Comparison of ENCODE assay signal across 17 cellular contexts in genomic region chr21:36756527-36756926, GRCh38. TPM values are rescaled to one million over a fixed set of nuclear protein-coding genes. Genes with fewer than 3 reads are reported as not detected.
A peak's percentile ranks its signal among the peaks of the same experiment; 100 is the strongest.
DNase-seq lines count a peak whose midpoint lies in the region; ATAC-seq, FAIRE-seq and TF ChIP-seq lines count a peak whose summit lies in the region.
"Had no signal": no experiment of that assay in that cellular context is flagged by ENCODE, and none has a peak within 500 bp of the region (broad histone marks: within the 10 kb centered on the region; RNA-seq: fewer than 3 reads in every experiment).

No MANE protein-coding gene starts in this region.

- no peak overlapping the region for H2BK15ac ChIP-seq in IMR-90 (ENCODE audit: low read depth, low read length)

- H3K4me2 ChIP-seq in IMR-90 (ENCODE audit: low read depth, low read length), result no peak overlapping the region

- H3K14ac ChIP-seq in IMR-90 (replicated peaks; ENCODE audit: low read depth, low read length), result no peak overlapping the region

- H3K36me3 ChIP-seq in IMR-90 (ENCODE audit: control insufficient read depth, insufficient read depth, low read length), result no peaks in the 10 kb centered on the region; the same call in 1 of the 2 replicates
- no peaks in the 10 kb centered on the region for H3K36me3 ChIP-seq in bronchial epithelial cell (ENCODE audit: control insufficient read depth, insufficient read depth, low read length)

- peaks cover 15% of the 10 kb centered on the region for H3K9me1 ChIP-seq in IMR-90 (ENCODE audit: insufficient read depth, low read length)

- H3K4me1 ChIP-seq in IMR-90 (ENCODE audit: control insufficient read depth, insufficient read depth, low read length), result peaks cover 6% of the 10 kb centered on the region

- H3K4me3 ChIP-seq in AG10803 (ENCODE audit: low read length) (no peak overlapping the region), IMR-90 (ENCODE audit: insufficient read depth, low read depth, low read length) (no peak overlapping the region), bronchial epithelial cell (ENCODE audit: low read depth, low read length) (no peak overlapping the region)

- TF ChIP-seq CTCF in AG10803 (conservative IDR thresholded peaks at IDR 0.05; ENCODE audit: low read length) (no peak), IMR-90 (conservative IDR thresholded peaks at IDR 0.05; ENCODE audit: low read depth, low read length) (no peak), bronchial epithelial cell (IDR thresholded peaks at IDR 0.05; ENCODE audit: insufficient read depth, low read length, severe bottlenecking) (no peak)

- H3K27me3 ChIP-seq in IMR-90 (ENCODE audit: control insufficient read depth, insufficient read depth, low read length) (no peaks in the 10 kb centered on the region), bronchial epithelial cell (ENCODE audit: control insufficient read depth, insufficient read depth, low read length) (no peaks in the 10 kb centered on the region), layer of hippocampus (ENCODE audit: control insufficient read depth, insufficient read depth, low read length) (no peaks in the 10 kb centered on the region)

- no peak overlapping the region for H4K5ac ChIP-seq in IMR-90 (ENCODE audit: low read depth, low read length)

- no peak for TF ChIP-seq RAD21 in IMR-90 (IDR thresholded peaks at IDR 0.05; ENCODE audit: low read length)

- in situ Hi-C loops in IMR-90 (cut with MboI; ENCODE audit: low sequenced_read_pairs), result no loop called here

- no peak for FAIRE-seq in bronchial epithelial cell (lab: Jason Lieb, UNC)
- FAIRE-seq: GM12892, GM19239 had no signal

- 0 out of 4 replicates have a peak, but pooled peaks cover 0 to 4% of the 10 kb centered on the region in 2 experiments for H3K79me1 ChIP-seq in IMR-90 (ENCODE audit: low read depth in 1 of 2, low read length in 2 of 2)

- DNase-seq in AG10803 (ENCODE audit: low read depth) (peak; percentile 28), IMR-90 (peak; percentile 83), bronchial epithelial cell (ENCODE audit: low read depth) (peak; percentile 19), LoVo (ENCODE audit: low spot score) (no peak), NCI-H1048 (lab: John Stamatoyannopoulos, UW) (no peak)
- DNase-seq in central memory CD4-positive, alpha-beta T cell, result no peak
- DNase-seq: activated CD4-positive, alpha-beta T cell treated with anti-CD3 and anti-CD28 coated beads, Interleukin-2, amount 50 U/mL, for 48 hours; effector memory CD8-positive, alpha-beta T cell; Kasumi-1; posterior cingulate gyrus; stimulated activated CD4-positive, alpha-beta T cell treated with anti-CD3 and anti-CD28 coated beads, Interleukin-15, amount 100 ng/mL, for 24 hours had no signal

- peak overlapping the region; percentile 43 for H3K4ac ChIP-seq in IMR-90 (ENCODE audit: low read depth, low read length)

- H3K56ac ChIP-seq in IMR-90 (ENCODE audit: extremely low read depth, insufficient read depth, low read length), result no peak overlapping the region; the same call in 1 of the 2 replicates

- CTCF ChIA-PET in IMR-90 (lab: Yijun Ruan, JAX), result interaction anchor here (0.6 kb wide), 1 partner anchor 96 kb away, joined by 3 read pairs; no protein-coding TSS in a partner anchor

- H4K91ac ChIP-seq in IMR-90 (ENCODE audit: insufficient read depth, low read depth, low read length), result no peak overlapping the region

- intact Hi-C loops in IMR-90 (cut with micrococcal nuclease), result no loop called here

- no TSS peak for BruUV-seq in IMR-90 (replicated peaks; lab: Mats Ljungman, UMichigan)

- H2BK20ac ChIP-seq in IMR-90 (ENCODE audit: low read depth, low read length), result peak overlapping the region; percentile 43; the same call in 1 of the 2 replicates

- dilution Hi-C loops in IMR-90 (cut with HindIII; ENCODE audit: low sequenced_read_pairs, unreplicated experiment), result no loop called here

- no peak overlapping the region for H2BK5ac ChIP-seq in IMR-90 (ENCODE audit: low read depth, low read length, poor library complexity, severe bottlenecking)

- H3K27ac ChIP-seq in IMR-90 (ENCODE audit: insufficient read depth, low read length), result no peak overlapping the region
- peak overlapping the region; percentile 44 for H3K27ac ChIP-seq in layer of hippocampus (ENCODE audit: low read depth, low read length)

- no peak overlapping the region for H2BK120ac ChIP-seq in IMR-90 (ENCODE audit: low read depth, low read length)

- no peak overlapping the region for H2AK9ac ChIP-seq in IMR-90 (replicated peaks; ENCODE audit: low read depth, low read length, poor library complexity)

- no peak overlapping the region for H2AFZ ChIP-seq in IMR-90 (replicated peaks; ENCODE audit: low read length, poor library complexity)

- no peaks in the 10 kb centered on the region for H4K20me1 ChIP-seq in IMR-90 (ENCODE audit: insufficient read depth, low read length)

- H3K9ac ChIP-seq in IMR-90 (ENCODE audit: low read depth, low read length), result no peak overlapping the region

- H3K23ac ChIP-seq in IMR-90 (ENCODE audit: low read depth, low read length), result peak overlapping the region; percentile 54; the same call in 1 of the 2 replicates

- no peak for TF ChIP-seq POLR2A in IMR-90 (IDR thresholded peaks at IDR 0.05; ENCODE audit: low read depth, low read length)

- peak overlapping the region; percentile 35; the same call in 1 of the 2 replicates for H2AK5ac ChIP-seq in IMR-90 (ENCODE audit: low read depth, low read length)

- H3K18ac ChIP-seq in IMR-90 (ENCODE audit: low read depth, low read length), result no peak overlapping the region; the same call in 1 of the 2 replicates

- H4K8ac ChIP-seq in IMR-90 (ENCODE audit: low read depth in 2 of 2, low read length in 2 of 2), result no peak overlapping the region

- no peaks in the 10 kb centered on the region for H3K9me3 ChIP-seq in IMR-90 (ENCODE audit: control insufficient read depth, insufficient read depth, low read length)

- POLR2A ChIA-PET in IMR-90 (lab: Charles Lee; ENCODE audit: unreplicated experiment), result no interaction called here

- ATAC-seq in IMR-90 (ENCODE audit: low read depth), result peak; percentile 28; the same call in 1 of the 2 replicates
- no peak for ATAC-seq in HG03159 (IDR thresholded peaks at IDR 0.05; ENCODE audit: unreplicated experiment)
- ATAC-seq: activated T-helper 17 cell treated with anti-CD3 and anti-CD28 coated beads, Interleukin-2, amount 50 U/mL, for 72 hours; effector memory CD8-positive, alpha-beta T cell had no signal

- 92% methylated on average over 2 of the region's 7 CpGs; no CpG with 5 or more reads in 1 of the 2 experiments for WGBS in IMR-90 (ENCODE audit: extremely low coverage in 2 of 2, insufficient read length in 1 of 2), 2 experiments

TF ChIP-seq in IMR-90, 13 proteins besides CTCF, POLR2A, EP300 and RAD21:
- no peak for TF ChIP-seq RCOR1 (IDR thresholded peaks at IDR 0.05; ENCODE audit: insufficient replicate concordance, low read length)
- TF ChIP-seq MAZ (IDR thresholded peaks at IDR 0.05; ENCODE audit: borderline replicate concordance, low read depth, low read length), result no peak
- 0 out of 2 replicates have a peak, but pooled peaks have one; percentile 2 for TF ChIP-seq FOS (IDR thresholded peaks at IDR 0.05; ENCODE audit: low read depth, low read length)

RNA-seq across cellular contexts. Expression of gene SIM2, which starts 57.6 kb away (rescaled TPM):
- total RNA-seq in IMR-90 (2012; rRNA removed), result 1.9 and 2.2 TPM in 2 replicates
- polyA plus RNA-seq in IMR-90 (2012; rRNA removed), result 7.5 and 7.9 TPM in 2 replicates
- polyA plus RNA-seq in IMR-90 (2012; cell fraction: cytosol; rRNA removed), result 7.5 and 8.7 TPM in 2 replicates
- 22.1 and 26.1 TPM in 2 replicates for polyA plus RNA-seq in IMR-90 (2012; cell fraction: nucleus; rRNA removed; ENCODE audit: low replicate concordance)
- 0.26 TPM in 2 replicates for total RNA-seq in bronchial epithelial cell
- total RNA-seq: mesenteric fat pad had no signal

Comparison
In these comparisons a context has a peak if more than half of its experiments do, and no peak if none do; other contexts are left out.
1. DNase-seq: peak in AG10803 (single experiment), IMR-90 (single experiment) and bronchial epithelial cell (single experiment); none in LoVo (single experiment), NCI-H1048 (single experiment) and central memory CD4-positive, alpha-beta T cell (single experiment).